In genomic region chr5:69189162-69190086, GRCh38 we compare ENCODE assay signal across 8 cellular contexts. TPM values are rescaled to one million over a fixed set of nuclear protein-coding genes. Genes with fewer than 3 reads are reported as not detected.
DNase-seq lines count a peak whose midpoint lies in the region; ATAC-seq and TF ChIP-seq lines count a peak whose summit lies in the region.

Gene CENPH, plus strand, starts transcription at chr5:69189583. Its CDS starts 52 bp downstream, at chr5:69189635.

- 0% methylated on average over 32 to 33 of the region's 55 CpGs for WGBS in mesodermal cell (ENCODE audit: insufficient coverage in 2 of 2), 2 experiments

- no peak for TF ChIP-seq CTCF in OCI-LY1 (IDR thresholded peaks at IDR 0.05; ENCODE audit: low read length)

- peak within 1 kb of the TSS; percentile 76 for H2AFZ ChIP-seq in OCI-LY1 (ENCODE audit: low read length)

- H3K27ac ChIP-seq in OCI-LY1 (ENCODE audit: low read depth, low read length, poor library complexity, severe bottlenecking) (peak within 1 kb of the TSS; percentile 70), mesodermal cell (ENCODE audit: low read depth, low read length, severe bottlenecking) (peak within 1 kb of the TSS; percentile 99)

- H3F3A ChIP-seq in OCI-LY1 (ENCODE audit: insufficient read depth, low read length) = no peaks in the 10 kb centered on the region

- peak within 1 kb of the TSS; percentile 89 for H3K4me2 ChIP-seq in OCI-LY1 (ENCODE audit: low read length)

- no peaks in the 10 kb centered on the region for H3K9me2 ChIP-seq in OCI-LY1 (ENCODE audit: low read depth, low read length)

- ATAC-seq in GM21526 (IDR thresholded peaks at IDR 0.05; ENCODE audit: low FRiP score, unreplicated experiment) = peak; percentile 80

- H3K4me1 ChIP-seq in OCI-LY1 (ENCODE audit: insufficient read depth, low read length, severe bottlenecking) (peaks cover 19% of the 10 kb centered on the region), mesodermal cell (ENCODE audit: control insufficient read depth, insufficient read depth, low read length, poor library complexity, severe bottlenecking) (no peaks in the 10 kb centered on the region)

- H3K27me3 ChIP-seq in OCI-LY1 (ENCODE audit: insufficient read depth, low read length) = no peaks in the 10 kb centered on the region

- H3K4me3 ChIP-seq in OCI-LY1 (ENCODE audit: low read depth, low read length, poor library complexity, severe bottlenecking) = peak within 1 kb of the TSS; percentile 94
- peak within 1 kb of the TSS; percentile 77 for H3K4me3 ChIP-seq in mesodermal cell (ENCODE audit: extremely low read depth, insufficient read depth, low read length, poor library complexity, severe bottlenecking)

- H4K20me1 ChIP-seq in OCI-LY1 (ENCODE audit: insufficient read depth, low read length) = no peaks in the 10 kb centered on the region

- no peaks in the 10 kb centered on the region for H3K9me3 ChIP-seq in OCI-LY1 (ENCODE audit: low read length)
- H3K9me3 ChIP-seq in mesodermal cell (ENCODE audit: control insufficient read depth, low read length) = no peaks in the 10 kb centered on the region

- H3K79me2 ChIP-seq in OCI-LY1 (ENCODE audit: insufficient read depth, low read length) = no peaks in the 10 kb centered on the region

- H3K36me3 ChIP-seq in OCI-LY1 (ENCODE audit: insufficient read depth, low read length) (peaks cover 24% of the 10 kb centered on the region), mesodermal cell (ENCODE audit: control insufficient read depth, insufficient read depth, low read length) (peaks cover 20% of the 10 kb centered on the region)

- H3K9ac ChIP-seq in OCI-LY1 (ENCODE audit: low read length) = peak within 1 kb of the TSS; percentile 85

- DNase-seq in DMS 273 (lab: John Stamatoyannopoulos, UW; ENCODE audit: unreplicated experiment) (peak; percentile 97), HuH-7 (ENCODE audit: low spot score) (peak; percentile 79)
- DNase-seq in activated CD8-positive, alpha-beta memory T cell treated with anti-CD3 and anti-CD28 coated beads, Interleukin-2, amount 50 U/mL, for 24 hours (ENCODE audit: extremely low read depth) = peak; percentile 84
- DNase-seq in stimulated activated CD8-positive, alpha-beta memory T cell treated with anti-CD3 and anti-CD28 coated beads, Interleukin-15, amount 100 ng/mL, for 4 hours (ENCODE audit: low read depth in 2 of 2) = peak; percentile 76 to 81

- in situ Hi-C loops in endometrial microvascular endothelial cells (cut with HindIII; ENCODE audit: inconsistent ontology term, low pct_unique_long_range_greater_than_20kb, low sequenced_read_pairs) = no loop called here

RNA-seq across cellular contexts. Expression of gene CENPH, which starts in this region (rescaled TPM):
- total RNA-seq in endometrial microvascular endothelial cells (ENCODE audit: inconsistent ontology term) = 17.2 TPM
- 52.4 TPM for polyA plus RNA-seq in mesodermal cell (2013, experiment 1 of 2)
- polyA plus RNA-seq in mesodermal cell (2013, experiment 2 of 2) = 69.8 TPM

Comparison
In these comparisons a context has a peak if more than half of its experiments do, and no peak if none do; other contexts are left out.
1. Peak in every context shown above with its lines: DNase-seq, ATAC-seq, H3K4me3 ChIP-seq and H3K27ac ChIP-seq.